In genomic region chr1:93078935-93079654, GRCh38 we compare ENCODE assay signal across 8 cellular contexts. TPM values are rescaled to one million over a fixed set of nuclear protein-coding genes. Genes with fewer than 3 reads are reported as not detected.
A peak's percentile ranks its signal among the peaks of the same experiment; 100 is the strongest.
DNase-seq lines count a peak whose midpoint lies in the region; ATAC-seq and TF ChIP-seq lines count a peak whose summit lies in the region.

Gene MTF2 (plus strand): TSS chr1:93079283. CDS start chr1:93079527, 244 bp downstream.

- peaks cover 31% of the 10 kb centered on the region for H3K36me3 ChIP-seq in SU-DHL-6 (ENCODE audit: low read length)
- H3K36me3 ChIP-seq in thoracic aorta, result no peaks in the 10 kb centered on the region

- H3K36me3 Mint-ChIP-seq in activated naive CD8-positive, alpha-beta T cell treated with anti-CD3 and anti-CD28 coated beads for 36 hours, result peaks cover 19% of the 10 kb centered on the region
- peaks cover 9% of the 10 kb centered on the region for H3K36me3 Mint-ChIP-seq in osteocyte (ENCODE audit: unreplicated experiment)

- TF ChIP-seq CTCF in GM12865 (IDR thresholded peaks at IDR 0.05; ENCODE audit: insufficient read depth, low read depth, low read length, missing control alignments) (no peak), SU-DHL-6 (IDR thresholded peaks at IDR 0.05; ENCODE audit: insufficient read depth, low read length, poor library complexity, severe bottlenecking) (no peak), osteocyte (IDR thresholded peaks at IDR 0.05) (no peak), thoracic aorta (IDR thresholded peaks at IDR 0.05) (no peak)

- peaks cover 27% of the 10 kb centered on the region for H4K20me1 ChIP-seq in SU-DHL-6 (ENCODE audit: low read depth, low read length)

- H3K4me1 ChIP-seq in thoracic aorta (ENCODE audit: control insufficient read depth in 1 of 2, low read depth in 2 of 2), result peaks cover 16 to 22% of the 10 kb centered on the region in 2 donors

- no peaks in the 10 kb centered on the region for H3K9me2 ChIP-seq in SU-DHL-6 (replicated peaks; ENCODE audit: insufficient read depth, low read length)

- peak within 1 kb of the TSS; percentile 96 for H3K4me2 ChIP-seq in SU-DHL-6 (ENCODE audit: low read depth, low read length, poor library complexity, severe bottlenecking)

- H3K4me3 ChIP-seq in GM12865 (ENCODE audit: low read depth, low read length) (peak within 1 kb of the TSS; percentile 96), SU-DHL-6 (ENCODE audit: insufficient read depth, low read length, poor library complexity, severe bottlenecking) (peak within 1 kb of the TSS; percentile 88), thoracic aorta (peak within 1 kb of the TSS; percentile 98)

- peaks cover 28% of the 10 kb centered on the region for H3F3A ChIP-seq in SU-DHL-6 (ENCODE audit: insufficient read depth)

- H3K4me1 Mint-ChIP-seq in activated naive CD8-positive, alpha-beta T cell treated with anti-CD3 and anti-CD28 coated beads for 36 hours, result peaks cover 34% of the 10 kb centered on the region
- H3K4me1 Mint-ChIP-seq in osteocyte (ENCODE audit: unreplicated experiment), result peaks cover 38% of the 10 kb centered on the region

- peak within 1 kb of the TSS; percentile 91 for H3K27ac Mint-ChIP-seq in activated naive CD8-positive, alpha-beta T cell treated with anti-CD3 and anti-CD28 coated beads for 36 hours
- H3K27ac Mint-ChIP-seq in osteocyte (ENCODE audit: unreplicated experiment), result peak within 1 kb of the TSS; percentile 98

- intact Hi-C loops in head of caudate nucleus (cut with DNase I), result loop anchor here (5.0 to 10.0 kb wide), 2 partner anchors 106 to 117 kb away; partner anchors contain the start of genes CCDC18, DIPK1A and TMED5

- peak within 1 kb of the TSS; percentile 89 for H2AFZ ChIP-seq in SU-DHL-6 (ENCODE audit: low read depth, low read length, severe bottlenecking)

- H3K4me3 Mint-ChIP-seq in activated naive CD8-positive, alpha-beta T cell treated with anti-CD3 and anti-CD28 coated beads for 36 hours, result peak within 1 kb of the TSS; percentile 96
- peak within 1 kb of the TSS; percentile 89 for H3K4me3 Mint-ChIP-seq in osteocyte (ENCODE audit: unreplicated experiment)

- DNase-seq in GM12865 (ENCODE audit: low read depth) (peak; percentile 99), NCI-H1417 (lab: John Stamatoyannopoulos, UW) (peak; percentile 97 to 98 (median 98)), head of caudate nucleus (peak; percentile 89 to 98 (median 96)), osteocyte (ENCODE audit: extremely low spot score, unreplicated experiment) (peak; percentile 99), thoracic aorta (ENCODE audit: low spot score) (peak; percentile 60)
- DNase-seq in activated naive CD8-positive, alpha-beta T cell treated with anti-CD3 and anti-CD28 coated beads for 36 hours, result peak; percentile 96

- H3K27me3 ChIP-seq in SU-DHL-6 (ENCODE audit: low read length), result no peaks in the 10 kb centered on the region
- no peaks in the 10 kb centered on the region for H3K27me3 ChIP-seq in thoracic aorta (replicated peaks; ENCODE audit: insufficient read depth)

- no peaks in the 10 kb centered on the region for H3K27me3 Mint-ChIP-seq in activated naive CD8-positive, alpha-beta T cell treated with anti-CD3 and anti-CD28 coated beads for 36 hours
- H3K27me3 Mint-ChIP-seq in osteocyte (ENCODE audit: unreplicated experiment), result no peaks in the 10 kb centered on the region

- peaks cover 4% of the 10 kb centered on the region for H3K9me3 Mint-ChIP-seq in activated naive CD8-positive, alpha-beta T cell treated with anti-CD3 and anti-CD28 coated beads for 36 hours
- H3K9me3 Mint-ChIP-seq in osteocyte (ENCODE audit: unreplicated experiment), result no peaks in the 10 kb centered on the region

- ATAC-seq in HG02759 (IDR thresholded peaks at IDR 0.05; ENCODE audit: unreplicated experiment), result peak; percentile 87
- ATAC-seq in thoracic aorta (ENCODE audit: insufficient number of reproducible peaks, low FRiP score, low read depth), result peak; percentile 77

- no peaks in the 10 kb centered on the region for H3K9me3 ChIP-seq in SU-DHL-6 (ENCODE audit: insufficient read depth, low read length)
- H3K9me3 ChIP-seq in thoracic aorta, result no peaks in the 10 kb centered on the region

- peak within 1 kb of the TSS; percentile 94 for H3K9ac ChIP-seq in SU-DHL-6 (ENCODE audit: low read length)

- H3K27ac ChIP-seq in SU-DHL-6 (ENCODE audit: low read depth, low read length) (peak within 1 kb of the TSS; percentile 84), thoracic aorta (peak within 1 kb of the TSS; percentile 40 to 71)

- peaks cover 50% of the 10 kb centered on the region for H3K79me2 ChIP-seq in SU-DHL-6 (ENCODE audit: insufficient read depth, low read length)

RNA-seq across cellular contexts. Expression of gene MTF2, which starts in this region (rescaled TPM):
- total RNA-seq in activated naive CD8-positive, alpha-beta T cell treated with anti-CD3 and anti-CD28 coated beads for 36 hours, result 10 to 100 TPM; 49.6 to 59.4 TPM
- total RNA-seq in osteocyte (24.9 and 26.2 TPM in 2 replicates), thoracic aorta (10 to 100 TPM; 23.2 to 27.8 TPM)

Comparison
In these comparisons a context has a peak if more than half of its experiments do, and no peak if none do; other contexts are left out.
1. Peak in every context shown above with its lines: DNase-seq, ATAC-seq, H3K4me3 ChIP-seq and H3K27ac ChIP-seq.